ENCODE assay signal across 20 cellular contexts in genomic region chr10:9596368-9596920, GRCh38.
DNase-seq lines count a peak whose midpoint lies in the region; TF ChIP-seq lines count a peak whose summit lies in the region.
"Had no signal": no experiment of that assay in that cellular context is flagged by ENCODE, and none has a peak within 500 bp of the region (broad histone marks: within the 10 kb centered on the region; RNA-seq: fewer than 3 reads in every experiment).

No MANE protein-coding gene starts in this region.

- no peak for TF ChIP-seq CTCF in fibroblast of lung (conservative IDR thresholded peaks at IDR 0.05 in 1 of 2, IDR thresholded peaks at IDR 0.05 in 1 of 2; ENCODE audit: low read depth in 1 of 2, low read length in 2 of 2)

- H2AFZ ChIP-seq in fibroblast of lung (ENCODE audit: low read length): no peak overlapping the region

- in situ Hi-C loops in KBM-7 (cut with MboI; ENCODE audit: low pct_unique_long_range_greater_than_20kb, low sequenced_read_pairs): no loop called here

- H3K4me2 ChIP-seq in fibroblast of lung (ENCODE audit: extremely low read depth, insufficient read depth, low read length): no peak overlapping the region

- DNase-seq in NCI-H345 (lab: John Stamatoyannopoulos, UW) (peak; percentile 5), NCI-H345 treated with DMSO at 0.1 percent for 48 hours (lab: John Stamatoyannopoulos, UW; ENCODE audit: unreplicated experiment) (no peak), RKO (ENCODE audit: low spot score) (peak; percentile 70), fibroblast of lung (ENCODE audit: low read depth in 2 of 2) (peak; percentile 53 to 76), stromal cell of bone marrow (ENCODE audit: low read depth) (peak; percentile 45), NCI-H2227 treated with DMSO at 0.1 percent for 48 hours (lab: John Stamatoyannopoulos, UW) (no peak), KBM-7 (no peak), NCI-H187 (lab: John Stamatoyannopoulos, UW) (no peak)
- DNase-seq: activated CD4-positive, alpha-beta T cell treated with anti-CD3 and anti-CD28 coated beads for 1 hour; cerebellar nuclear complex; GOT3; hippocampal formation; left ventricle myocardium superior; natural killer cell; NCI-H1417 treated with DMSO at 0.1 percent for 48 hours; NCI-H524; retina; stimulated activated CD8-positive, alpha-beta memory T cell treated with anti-CD3 and anti-CD28 coated beads, Interleukin-4, amount 100 ng/mL, for 48 hours; tibial artery had no signal

- no peak overlapping the region for H3K4me3 ChIP-seq in fibroblast of lung (replicated peaks in 1 of 4; ENCODE audit: control extremely low read depth in 1 of 4, insufficient read depth in 1 of 4, low read depth in 3 of 4, low read length in 4 of 4)
- H3K4me3 ChIP-seq: tibial artery had no signal

- no peaks in the 10 kb centered on the region for H3K9me3 ChIP-seq in fibroblast of lung (ENCODE audit: control insufficient read depth, insufficient read depth, low read depth, low read length)
- H3K9me3 ChIP-seq: tibial artery had no signal

- H3K27ac ChIP-seq in fibroblast of lung (ENCODE audit: insufficient read depth, low read length): no peak overlapping the region
- H3K27ac ChIP-seq: 22Rv1, tibial artery had no signal

- no peaks in the 10 kb centered on the region for H4K20me1 ChIP-seq in fibroblast of lung (ENCODE audit: control insufficient read depth, extremely low read depth, insufficient read depth, low read length)

- H3K27me3 ChIP-seq in fibroblast of lung (ENCODE audit: control insufficient read depth, insufficient read depth, low read length): no peaks in the 10 kb centered on the region
- H3K27me3 ChIP-seq: tibial artery had no signal

- no peaks in the 10 kb centered on the region for H3K4me1 ChIP-seq in fibroblast of lung (ENCODE audit: control insufficient read depth, extremely low read depth, insufficient read depth, low read length)
- H3K4me1 ChIP-seq: tibial artery had no signal

- no peaks in the 10 kb centered on the region for H3K79me2 ChIP-seq in fibroblast of lung (ENCODE audit: control insufficient read depth, insufficient read depth, low read length)

- no peaks in the 10 kb centered on the region for H3K36me3 ChIP-seq in fibroblast of lung (ENCODE audit: control insufficient read depth, insufficient read depth, low read length)
- H3K36me3 ChIP-seq: tibial artery had no signal

- no peak overlapping the region for H3K9ac ChIP-seq in fibroblast of lung (ENCODE audit: insufficient read depth, low read length)

Comparison
In these comparisons a context has a peak if more than half of its experiments do, and no peak if none do; other contexts are left out.
1. DNase-seq: peak in NCI-H345 (single experiment), RKO (single experiment), fibroblast of lung (2 of 2) and stromal cell of bone marrow (single experiment); none in NCI-H345 treated with DMSO at 0.1 percent for 48 hours (single experiment), NCI-H2227 treated with DMSO at 0.1 percent for 48 hours (single experiment), KBM-7 (single experiment) and NCI-H187 (0 of 2).